In genomic region chr3:9455596-9455995, GRCh38 we compare ENCODE assay signal across 8 cellular contexts.
"Had no signal": no experiment of that assay in that cellular context is flagged by ENCODE, and none has a peak within 500 bp of the region (broad histone marks: within the 10 kb centered on the region; RNA-seq: fewer than 3 reads in every experiment).

No MANE protein-coding gene starts in this region.

- H2AFZ ChIP-seq: GM23338 had no signal

- H3K4me3 ChIP-seq: GM23338, K562 had no signal

- DNase-seq: H9, HCEC 1CT, IMR-90 had no signal

- FAIRE-seq: H1, H54, HTR-8/SVneo, K562 had no signal

- ATAC-seq: GM23338, K562 had no signal

- H3K4me2 ChIP-seq: GM23338 had no signal
